In the genomic region with DNA sequence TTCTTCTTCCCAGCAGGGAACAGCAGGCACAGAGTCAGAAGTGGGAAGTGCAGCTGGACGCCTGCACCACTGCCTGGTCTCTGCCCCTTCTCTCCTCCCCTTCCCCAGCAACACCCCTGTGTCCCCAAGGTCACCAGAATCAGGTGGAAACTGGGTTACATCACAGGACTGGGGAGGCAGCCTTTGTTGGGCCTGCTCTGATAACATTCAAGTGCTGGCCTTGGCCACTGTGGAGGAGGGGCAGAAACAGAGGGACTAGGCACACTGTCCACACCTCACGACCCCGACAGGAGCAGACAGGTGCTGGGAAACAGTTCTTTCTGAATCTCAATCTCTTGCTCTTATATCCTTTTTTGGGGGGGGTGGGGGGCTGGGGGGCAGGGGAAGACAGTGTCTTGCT, we compare ENCODE assay signal across 4 cellular contexts. TPM values are rescaled to one million over a fixed set of nuclear protein-coding genes. Genes with fewer than 3 reads are reported as not detected.
"Had no signal": no experiment of that assay in that cellular context is flagged by ENCODE, and none has a peak within 500 bp of the region (broad histone marks: within the 10 kb centered on the region; RNA-seq: fewer than 3 reads in every experiment).

No MANE protein-coding gene starts in this region.

RNA-seq across cellular contexts. Expression of a gene that starts 2.4 kb away (rescaled TPM):
- total RNA-seq: activated CD8-positive, alpha-beta T cell treated with anti-CD3 and anti-CD28 coated beads for 36 hours; right atrium auricular region; thoracic aorta; vagina had no signal
